In the genomic region with DNA sequence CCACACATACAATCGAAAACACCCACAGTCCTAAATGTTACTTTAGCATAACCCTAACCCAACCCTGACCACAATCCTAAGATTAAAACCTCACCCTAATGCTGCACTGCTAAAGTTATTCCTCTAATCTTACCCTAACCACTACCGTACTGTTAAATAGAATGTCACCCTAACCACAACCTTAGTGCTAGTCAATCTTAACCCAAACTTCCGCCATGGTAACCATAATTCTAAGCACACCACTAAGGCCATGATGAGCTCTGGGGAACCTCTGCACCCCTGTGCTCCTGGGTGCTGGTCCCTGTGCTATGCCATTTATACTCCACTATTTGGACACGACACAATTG, we compare ENCODE assay signal across 9 cellular contexts. TPM values are rescaled to one million over a fixed set of nuclear protein-coding genes. Genes with fewer than 3 reads are reported as not detected.
DNase-seq lines count a peak whose midpoint lies in the region; ATAC-seq and TF ChIP-seq lines count a peak whose summit lies in the region.
"Had no signal": no experiment of that assay in that cellular context is flagged by ENCODE, and none has a peak within 500 bp of the region (broad histone marks: within the 10 kb centered on the region; RNA-seq: fewer than 3 reads in every experiment).

No MANE protein-coding gene starts in this region.

- H3K79me2 ChIP-seq in PC-9 (ENCODE audit: low read depth): peaks cover 71% of the 10 kb centered on the region

- POLR2A ChIA-PET in CD8-positive, alpha-beta memory T cell (lab: Charles Lee): interaction anchor here (0.6 kb wide), 1 partner anchor 687 kb away, joined by 11 read pairs; no protein-coding TSS in a partner anchor
- POLR2A ChIA-PET in PC-9 (lab: Charles Lee; ENCODE audit: unreplicated experiment): interaction anchor here (0.6 to 2.8 kb wide), 4 partner anchors 8 to 434 kb away, joined by 3 to 25 read pairs (median 11); a partner anchor contains a TSS

- peak overlapping the region; percentile 92 for H3K4me2 ChIP-seq in PC-9
- no peak overlapping the region for H3K4me2 ChIP-seq in skeletal muscle satellite cell (ENCODE audit: low read length)

- intact Hi-C loops in PC-9 (cut with micrococcal nuclease; ENCODE audit: unreplicated experiment) (loop anchor here (5.0 to 10.0 kb wide), 5 partner anchors 62 to 981 kb away; a partner anchor contains a TSS), lower leg skin (cut with DNase I; ENCODE audit: low total_unique reads) (no loop called here)
- intact Hi-C loops in dendritic cell treated with granulocyte-macrophage colony-stimulating factor and Interleukin-4, amounts not matched to agents 40 ng/mL and 50 ng/mL, for 4 days (cut with micrococcal nuclease): no loop called here

- no TSS peak for BruUV-seq in PC-9 (replicated peaks; lab: Mats Ljungman, UMichigan)

- H3K4me3 ChIP-seq in CD8-positive, alpha-beta memory T cell (ENCODE audit: low read length): no peak overlapping the region
- H3K4me3 ChIP-seq in PC-9: no peak overlapping the region
- H3K4me3 ChIP-seq in skeletal muscle satellite cell (ENCODE audit: low read length): no peak overlapping the region
- H3K4me3 ChIP-seq in lower leg skin (ENCODE audit: low read depth, poor library complexity, severe bottlenecking): no peak overlapping the region

- no peaks in the 10 kb centered on the region for H3K9me3 Mint-ChIP-seq in CD8-positive, alpha-beta memory T cell
- H3K9me3 Mint-ChIP-seq in dendritic cell treated with granulocyte-macrophage colony-stimulating factor and Interleukin-4, amounts not matched to agents 40 ng/mL and 50 ng/mL, for 4 days: no peaks in the 10 kb centered on the region

- no peaks in the 10 kb centered on the region for H3K9me3 ChIP-seq in CD8-positive, alpha-beta memory T cell (ENCODE audit: low read length)
- H3K9me3 ChIP-seq in PC-9 (ENCODE audit: insufficient read depth, low read depth) (no peaks in the 10 kb centered on the region), skeletal muscle satellite cell (replicated peaks; ENCODE audit: low read length) (no peaks in the 10 kb centered on the region)

- no peaks in the 10 kb centered on the region for H3K9me2 ChIP-seq in PC-9 (ENCODE audit: insufficient read depth)

- H3K4me3 Mint-ChIP-seq in CD8-positive, alpha-beta memory T cell: peak overlapping the region in 6 of 7 donors; percentile 1 to 68 (median 20)
- H3K4me3 Mint-ChIP-seq in dendritic cell treated with granulocyte-macrophage colony-stimulating factor and Interleukin-4, amounts not matched to agents 40 ng/mL and 50 ng/mL, for 4 days: no peak overlapping the region

- H3K4me1 Mint-ChIP-seq in CD8-positive, alpha-beta memory T cell: peaks cover 38 to 43% (median 38%) of the 10 kb centered on the region in 3 donors
- peaks cover 80% of the 10 kb centered on the region for H3K4me1 Mint-ChIP-seq in dendritic cell treated with granulocyte-macrophage colony-stimulating factor and Interleukin-4, amounts not matched to agents 40 ng/mL and 50 ng/mL, for 4 days (ENCODE audit: low read depth)

- no peaks in the 10 kb centered on the region for H3K36me3 Mint-ChIP-seq in CD8-positive, alpha-beta memory T cell
- no peaks in the 10 kb centered on the region for H3K36me3 Mint-ChIP-seq in dendritic cell treated with granulocyte-macrophage colony-stimulating factor and Interleukin-4, amounts not matched to agents 40 ng/mL and 50 ng/mL, for 4 days (ENCODE audit: low read depth)

- TF ChIP-seq CTCF in PC-9 (conservative IDR thresholded peaks at IDR 0.05): no peak
- no peak for TF ChIP-seq CTCF in lower leg skin (IDR thresholded peaks at IDR 0.05)

- CTCF ChIA-PET in CD8-positive, alpha-beta memory T cell (lab: Charles Lee): interaction anchor here (1.8 to 2.5 kb wide), 2 partner anchors 36 to 45 kb away, joined by 7 to 11 read pairs; no protein-coding TSS in a partner anchor
- CTCF ChIA-PET in PC-9 (lab: Charles Lee): interaction anchor here (1.1 to 6.4 kb wide), 5 partner anchors 10 to 204 kb away, joined by 5 to 82 read pairs (median 14); a partner anchor contains a TSS

- WGBS in lower leg skin, 2 donors: 82 to 83% methylated on average over 4 of the region's 4 CpGs

- peak overlapping the region; percentile 82 for H3K9ac ChIP-seq in skeletal muscle satellite cell (ENCODE audit: low read depth, low read length)

- H3K27me3 ChIP-seq in CD8-positive, alpha-beta memory T cell (ENCODE audit: insufficient read depth, low read length, poor library complexity, severe bottlenecking): peaks cover 28% of the 10 kb centered on the region
- no peaks in the 10 kb centered on the region for H3K27me3 ChIP-seq in PC-9 (ENCODE audit: insufficient read depth, low read depth)
- no peaks in the 10 kb centered on the region for H3K27me3 ChIP-seq in skeletal muscle satellite cell (ENCODE audit: control insufficient read depth, insufficient read depth, low read length)

- peak in 3 of 5 donors; percentile 3 to 69 (median 51) for DNase-seq in CD8-positive, alpha-beta memory T cell
- DNase-seq in PC-9 (no peak), lower leg skin (ENCODE audit: low spot score in 2 of 2) (no peak), Ammon's horn (ENCODE audit: low spot score) (no peak)
- DNase-seq: NCI-H526 had no signal

- peaks cover 21 to 28% of the 10 kb centered on the region in 2 donors for H3K27me3 Mint-ChIP-seq in CD8-positive, alpha-beta memory T cell
- peaks cover 18% of the 10 kb centered on the region for H3K27me3 Mint-ChIP-seq in dendritic cell treated with granulocyte-macrophage colony-stimulating factor and Interleukin-4, amounts not matched to agents 40 ng/mL and 50 ng/mL, for 4 days

- peaks cover 66% of the 10 kb centered on the region for H3F3A ChIP-seq in PC-9 (ENCODE audit: insufficient read depth, low read depth)

- H3K27ac ChIP-seq in CD8-positive, alpha-beta memory T cell (ENCODE audit: low read depth, low read length): no peak overlapping the region
- H3K27ac ChIP-seq in PC-9: peak overlapping the region; percentile 99

- no peak for ATAC-seq in HG02852 (IDR thresholded peaks at IDR 0.05; ENCODE audit: unreplicated experiment)
- ATAC-seq in GM21717 (IDR thresholded peaks at IDR 0.05; ENCODE audit: unreplicated experiment): no peak

- no peak for TF ChIP-seq POLR2A in lower leg skin (IDR thresholded peaks at IDR 0.05)

- H3K27ac Mint-ChIP-seq in CD8-positive, alpha-beta memory T cell: peak overlapping the region in 4 of 8 donors; percentile 2 to 45 (median 38)
- peak overlapping the region; percentile 92 for H3K27ac Mint-ChIP-seq in dendritic cell treated with granulocyte-macrophage colony-stimulating factor and Interleukin-4, amounts not matched to agents 40 ng/mL and 50 ng/mL, for 4 days

- no peaks in the 10 kb centered on the region for H4K20me1 ChIP-seq in PC-9 (ENCODE audit: insufficient read depth)

- H2AFZ ChIP-seq in PC-9: no peak overlapping the region

- H3K4me1 ChIP-seq in CD8-positive, alpha-beta memory T cell (ENCODE audit: insufficient read depth, low read length): peaks cover 39% of the 10 kb centered on the region
- H3K4me1 ChIP-seq in PC-9 (replicated peaks; ENCODE audit: insufficient read depth): peaks cover 84% of the 10 kb centered on the region
- H3K4me1 ChIP-seq in skeletal muscle satellite cell (ENCODE audit: control insufficient read depth, insufficient read depth, low read length): peaks cover 78% of the 10 kb centered on the region

- H3K36me3 ChIP-seq in CD8-positive, alpha-beta memory T cell (ENCODE audit: insufficient read depth, low read length): no peaks in the 10 kb centered on the region
- peaks cover 12% of the 10 kb centered on the region; the same call in 1 of the 2 replicates for H3K36me3 ChIP-seq in PC-9 (ENCODE audit: low read depth)
- H3K36me3 ChIP-seq in skeletal muscle satellite cell (ENCODE audit: insufficient read depth, low read length): peaks cover 64% of the 10 kb centered on the region

RNA-seq across cellular contexts. Expression of a gene that starts 38.0 kb away (rescaled TPM):
- under 1 TPM; 0.24 to 0.42 TPM for total RNA-seq in CD8-positive, alpha-beta memory T cell
- polyA plus RNA-seq in CD8-positive, alpha-beta memory T cell: 0.83 TPM
- 121 and 124 TPM in 2 replicates for total RNA-seq in PC-9 (2021)
- total RNA-seq in skeletal muscle satellite cell (2012; rRNA removed): 59.3 and 119 TPM in 2 replicates
- total RNA-seq in lower leg skin: 10 to 100 TPM; 13.7 to 39.3 (median 25.9) TPM

Comparison
In these comparisons a context has a peak if more than half of its experiments do, and no peak if none do; other contexts are left out.
1. DNase-seq: peak in CD8-positive, alpha-beta memory T cell (3 of 5); none in PC-9 (0 of 2), lower leg skin (0 of 2) and Ammon's horn (single experiment).
2. RNA of a gene that starts 38.0 kb away (total RNA-seq): 121 to 124 TPM in PC-9 and 13.7 to 39.3 TPM in lower leg skin; 0.24 to 0.42 TPM in CD8-positive, alpha-beta memory T cell; every median in the first group is over 10 times any median in the second.